In genomic region chr2:190533175-190533967, GRCh38 we compare ENCODE assay signal across 7 cellular contexts. TPM values are rescaled to one million over a fixed set of nuclear protein-coding genes. Genes with fewer than 3 reads are reported as not detected.
DNase-seq lines count a peak whose midpoint lies in the region; ATAC-seq and TF ChIP-seq lines count a peak whose summit lies in the region.

No MANE protein-coding gene starts in this region.

- peaks cover 12 to 15% of the 10 kb centered on the region in 2 experiments for H3K9me3 Mint-ChIP-seq in H9

- no peaks in the 10 kb centered on the region for H3K27me3 Mint-ChIP-seq in H9 (ENCODE audit: low read depth)

- no peak overlapping the region for H2AFZ ChIP-seq in H9 (ENCODE audit: low read length)

- H4K5ac ChIP-seq in H9 (ENCODE audit: insufficient read length, low read depth, low read length): no peak overlapping the region

- H3K4me3 Mint-ChIP-seq in H9: peak overlapping the region; percentile 77 to 88; a peak in 4 of 5 replicates

- H3K27ac ChIP-seq in H9 (ENCODE audit: insufficient read length, low read depth, low read length) (peak overlapping the region; percentile 44), SJCRH30 (peak overlapping the region; percentile 87), prostate gland (peak overlapping the region; percentile 90 to 94)

- H3K27me3 ChIP-seq in H9 (ENCODE audit: insufficient read depth, low read length) (no peaks in the 10 kb centered on the region), SJCRH30 (no peaks in the 10 kb centered on the region), prostate gland (replicated peaks; ENCODE audit: insufficient read depth) (no peaks in the 10 kb centered on the region)

- H3K4ac ChIP-seq in H9 (ENCODE audit: low read depth, low read length): no peak overlapping the region

- H3K4me1 Mint-ChIP-seq in H9: peaks cover 33 to 40% of the 10 kb centered on the region in 2 experiments

- no peak overlapping the region for H3T11ph ChIP-seq in H9 (ENCODE audit: low read length)

- peak overlapping the region in 2 of 3 experiments; percentile 23 to 97; a peak in 2 of 7 replicates for H3K27ac Mint-ChIP-seq in H9

- no peak for ATAC-seq in HG03520 (IDR thresholded peaks at IDR 0.05; ENCODE audit: unreplicated experiment)

- H3K36me3 ChIP-seq in SJCRH30: no peaks in the 10 kb centered on the region
- no peaks in the 10 kb centered on the region for H3K36me3 ChIP-seq in prostate gland

- no peaks in the 10 kb centered on the region for H4K20me1 ChIP-seq in H9 (ENCODE audit: control insufficient read depth, insufficient read depth, insufficient read length)

- peak overlapping the region; percentile 78 for H3K9ac ChIP-seq in H9 (ENCODE audit: extremely low read depth, insufficient read length, low read length)

- H2BK5ac ChIP-seq in H9 (ENCODE audit: insufficient read length, low read length): no peak overlapping the region

- no peak overlapping the region for H4K8ac ChIP-seq in H9 (replicated peaks; ENCODE audit: insufficient read length, low read depth, low read length)

- H2BK20ac ChIP-seq in H9 (ENCODE audit: low read depth, low read length, poor library complexity, severe bottlenecking): no peak overlapping the region

- H3K18ac ChIP-seq in H9 (ENCODE audit: insufficient read length, low read depth, low read length): peak overlapping the region; percentile 56

- H3K4me2 ChIP-seq in H9 (ENCODE audit: insufficient read depth, insufficient read length, low read length): peak overlapping the region; percentile 89

- H3K23me2 ChIP-seq in H9 (ENCODE audit: insufficient read length, low read depth, low read length, poor library complexity, severe bottlenecking): peaks cover 10% of the 10 kb centered on the region

- intact Hi-C loops in prostate gland (cut with DNase I): loop anchor here (10.0 kb wide), 1 partner anchor 271 kb away; no protein-coding TSS in a partner anchor

- no peak for DNase-seq in H9
- peak; percentile 46 to 59 for DNase-seq in SJCRH30
- DNase-seq in epithelial cell of esophagus (ENCODE audit: low read depth): no peak
- DNase-seq in prostate gland (ENCODE audit: low spot score): no peak
- no peak for DNase-seq in islet precursor cell
- no peak for DNase-seq in GDM1 (lab: John Stamatoyannopoulos, UW)

- H2BK12ac ChIP-seq in H9 (ENCODE audit: insufficient read length, low read depth, low read length): no peak overlapping the region

- no peaks in the 10 kb centered on the region for H3K79me1 ChIP-seq in H9 (ENCODE audit: insufficient read depth, low read depth, low read length, poor library complexity, severe bottlenecking)

- peak overlapping the region; percentile 81 for H3K4me3 ChIP-seq in SJCRH30
- H3K4me3 ChIP-seq in epithelial cell of esophagus (ENCODE audit: low read length): peak overlapping the region; percentile 71
- H3K4me3 ChIP-seq in prostate gland: peak overlapping the region; percentile 72 to 76

- no peak overlapping the region for H3K23ac ChIP-seq in H9 (ENCODE audit: insufficient read length, low read depth, low read length)

- H2AK5ac ChIP-seq in H9 (ENCODE audit: insufficient read length, low read length): no peak overlapping the region

- no peak for TF ChIP-seq CTCF in H9 (conservative IDR thresholded peaks at IDR 0.05)
- no peak for TF ChIP-seq CTCF in epithelial cell of esophagus (IDR thresholded peaks at IDR 0.05; ENCODE audit: insufficient read depth, low read depth, low read length, missing control alignments)
- TF ChIP-seq CTCF in prostate gland (IDR thresholded peaks at IDR 0.05): no peak

- TF ChIP-seq POLR2A in prostate gland (IDR thresholded peaks at IDR 0.05): no peak

- H3K9me3 ChIP-seq in H9 (ENCODE audit: control insufficient read depth, low read depth, low read length): no peaks in the 10 kb centered on the region
- H3K9me3 ChIP-seq in SJCRH30 (replicated peaks): 0 out of 2 replicates have a peak, but pooled peaks cover 3% of the 10 kb centered on the region
- no peaks in the 10 kb centered on the region for H3K9me3 ChIP-seq in prostate gland

- H3K14ac ChIP-seq in H9 (ENCODE audit: insufficient read depth, low read length): peak overlapping the region; percentile 64; the same call in 1 of the 2 replicates

- H3K4me1 ChIP-seq in H9 (ENCODE audit: insufficient read depth, low read length): peaks cover 3% of the 10 kb centered on the region; the same call in 1 of the 2 replicates
- H3K4me1 ChIP-seq in SJCRH30: peaks cover 37% of the 10 kb centered on the region
- no peaks in the 10 kb centered on the region for H3K4me1 ChIP-seq in prostate gland (replicated peaks)

- H2BK15ac ChIP-seq in H9 (ENCODE audit: low read depth, low read length): no peak overlapping the region

- H3K79me2 ChIP-seq in H9 (ENCODE audit: insufficient read depth, low read length): no peaks in the 10 kb centered on the region

- H3K56ac ChIP-seq in H9 (ENCODE audit: insufficient read length, low read depth, low read length): no peak overlapping the region

- H4K91ac ChIP-seq in H9 (ENCODE audit: insufficient read length, low read depth, low read length): no peak overlapping the region

- no peak overlapping the region for H2BK120ac ChIP-seq in H9 (ENCODE audit: low read depth, low read length, poor library complexity, severe bottlenecking)

- no CpG with 5 or more reads among the region's 10 CpGs for WGBS in H9 (ENCODE audit: extremely low coverage, insufficient read length, low lambda C conversion rate)
- WGBS in prostate gland: 52% methylated on average over 10 of the region's 10 CpGs

- peaks cover 14 to 19% (median 14%) of the 10 kb centered on the region in 3 experiments for H3K36me3 Mint-ChIP-seq in H9 (ENCODE audit: insufficient read depth in 1 of 3, low read depth in 3 of 3)

RNA-seq across cellular contexts. Expression of gene NEMP2, which starts 1.2 kb away (rescaled TPM):
- total RNA-seq in H9 (2021): 5.3 and 6.6 TPM in 2 replicates
- total RNA-seq in SJCRH30 (2014; rRNA removed; shearing (Covaris generic)): 19.3 and 20.9 TPM in 2 replicates
- total RNA-seq in prostate gland: 10 to 100 TPM in 1 of 2 donors, 1 to 10 TPM in 1; 4.6 to 14.0 TPM

Comparison
In these comparisons a context has a peak if more than half of its experiments do, and no peak if none do; other contexts are left out.
1. DNase-seq: peak in SJCRH30 (2 of 2); none in H9 (single experiment), epithelial cell of esophagus (single experiment), prostate gland (single experiment), islet precursor cell (single experiment) and GDM1 (single experiment).
2. Peak in every context shown above with its lines, with median percentiles within 50 percentile points of each other: H3K27ac ChIP-seq and H3K4me3 ChIP-seq.